1 cellular context compared by ENCODE assay signal in genomic region chr19:36687214-36688056, GRCh38.
TF ChIP-seq lines count a peak whose summit lies in the region.

TSS of gene ZNF567 (plus strand) at chr19:36687612. CDS start at chr19:36694868, 7,256 bp downstream.

TF ChIP-seq in HepG2, 621 proteins besides CTCF, POLR2A, EP300 and RAD21 (continued from another document and continues in another):
- TF ChIP-seq FOXP4 (CRISPR knock-in tag; IDR thresholded peaks at IDR 0.05) (peak; percentile 14; the same call in 1 of the 2 replicates), HIVEP1 (CRISPR knock-in tag; IDR thresholded peaks at IDR 0.05) (peak; percentile 80), TRAFD1 (CRISPR knock-in tag; IDR thresholded peaks at IDR 0.05; ENCODE audit: borderline replicate concordance) (no peak), ZNF768 (CRISPR knock-in tag; IDR thresholded peaks at IDR 0.05) (0 out of 2 replicates have a peak, but pooled peaks have one; percentile 6), ATM (IDR thresholded peaks at IDR 0.05; ENCODE audit: borderline replicate concordance) (no peak), ZBTB8A (CRISPR knock-in tag; IDR thresholded peaks at IDR 0.05; ENCODE audit: borderline replicate concordance, low read depth) (peak; percentile 29; the same call in 1 of the 2 replicates), MAZ (IDR thresholded peaks at IDR 0.05; ENCODE audit: borderline replicate concordance, low read depth, low read length) (no peak; the same call in 1 of the 2 replicates), MAZ (CRISPR knock-in tag; IDR thresholded peaks at IDR 0.05; ENCODE audit: low read depth) (no peak; the same call in 1 of the 2 replicates), KLF12 (CRISPR knock-in tag; IDR thresholded peaks at IDR 0.05; ENCODE audit: borderline replicate concordance) (no peak; the same call in 1 of the 2 replicates), BCL3 (CRISPR knock-in tag; IDR thresholded peaks at IDR 0.05) (peak; percentile 73), CBX5 (CRISPR knock-in tag; IDR thresholded peaks at IDR 0.05; ENCODE audit: borderline replicate concordance) (peak; percentile 60; the same call in 1 of the 2 replicates), SAP130 (CRISPR knock-in tag; IDR thresholded peaks at IDR 0.05; ENCODE audit: low read depth) (peak; percentile 97), FOXA1 (IDR thresholded peaks at IDR 0.05) (no peak), FOXA1 (CRISPR knock-in tag; IDR thresholded peaks at IDR 0.05) (no peak), ZNF331 (CRISPR knock-in tag; IDR thresholded peaks at IDR 0.05) (peak; percentile 58; the same call in 1 of the 2 replicates), ZNF20 (CRISPR knock-in tag; IDR thresholded peaks at IDR 0.05) (no peak), SMC3 (IDR thresholded peaks at IDR 0.05; ENCODE audit: low read length) (no peak), PAF1 (CRISPR knock-in tag; IDR thresholded peaks at IDR 0.05) (no peak), PATZ1 (CRISPR knock-in tag; IDR thresholded peaks at IDR 0.05) (peak; percentile 32; the same call in 1 of the 2 replicates), POGK (CRISPR knock-in tag; conservative IDR thresholded peaks at IDR 0.05) (peak; percentile 72; the same call in 1 of the 2 replicates), SMAD1 (CRISPR knock-in tag; IDR thresholded peaks at IDR 0.05; ENCODE audit: borderline replicate concordance, low read depth) (no peak), GPBP1L1 (CRISPR knock-in tag; IDR thresholded peaks at IDR 0.05) (no peak), ZNF678 (CRISPR knock-in tag; IDR thresholded peaks at IDR 0.05) (no peak), ZNF557 (CRISPR knock-in tag; IDR thresholded peaks at IDR 0.05) (no peak), KDM3A (CRISPR knock-in tag; IDR thresholded peaks at IDR 0.05; ENCODE audit: low read depth) (no peak), ZBTB40 (IDR thresholded peaks at IDR 0.05) (no peak), ZBTB40 (CRISPR knock-in tag; IDR thresholded peaks at IDR 0.05) (no peak; the same call in 1 of the 2 replicates), ZNF605 (CRISPR knock-in tag; IDR thresholded peaks at IDR 0.05) (peak; percentile 97), ZNF337 (CRISPR knock-in tag; IDR thresholded peaks at IDR 0.05; ENCODE audit: borderline replicate concordance, low read depth) (no peak), AGO2 (optimal IDR thresholded peaks at IDR 0.05; ENCODE audit: low read depth, low read length) (peak; percentile 58), EZH2 (conservative IDR thresholded peaks at IDR 0.05; ENCODE audit: low read depth, low read length) (no peak), GABPB1 (CRISPR knock-in tag; IDR thresholded peaks at IDR 0.05) (peak; percentile 95), KAT7 (CRISPR knock-in tag; IDR thresholded peaks at IDR 0.05; ENCODE audit: borderline replicate concordance) (peak; percentile 73; the same call in 1 of the 2 replicates), ESRRA (CRISPR knock-in tag; IDR thresholded peaks at IDR 0.05; ENCODE audit: low read depth) (no peak; the same call in 1 of the 2 replicates), RAD51 (IDR thresholded peaks at IDR 0.05; ENCODE audit: borderline replicate concordance) (no peak), MTF1 (CRISPR knock-in tag; IDR thresholded peaks at IDR 0.05) (no peak), NFYB (CRISPR knock-in tag; IDR thresholded peaks at IDR 0.05) (peak; percentile 46; the same call in 1 of the 2 replicates), AGO1 (IDR thresholded peaks at IDR 0.05; ENCODE audit: low read depth, low read length, poor library complexity, severe bottlenecking) (peak; percentile 74), HMGXB4 (CRISPR knock-in tag; IDR thresholded peaks at IDR 0.05; ENCODE audit: borderline replicate concordance in 1 of 2, low read depth in 1 of 2) (peak; percentile 64 to 81; a peak in 3 of 4 replicates), ZNF615 (CRISPR knock-in tag; IDR thresholded peaks at IDR 0.05; ENCODE audit: borderline replicate concordance) (no peak), ZSCAN31 (CRISPR knock-in tag; IDR thresholded peaks at IDR 0.05; ENCODE audit: low read depth) (no peak), TBP (CRISPR knock-in tag; IDR thresholded peaks at IDR 0.05) (no peak)
